ENCODE assay signal across 16 cellular contexts in the genomic region with DNA sequence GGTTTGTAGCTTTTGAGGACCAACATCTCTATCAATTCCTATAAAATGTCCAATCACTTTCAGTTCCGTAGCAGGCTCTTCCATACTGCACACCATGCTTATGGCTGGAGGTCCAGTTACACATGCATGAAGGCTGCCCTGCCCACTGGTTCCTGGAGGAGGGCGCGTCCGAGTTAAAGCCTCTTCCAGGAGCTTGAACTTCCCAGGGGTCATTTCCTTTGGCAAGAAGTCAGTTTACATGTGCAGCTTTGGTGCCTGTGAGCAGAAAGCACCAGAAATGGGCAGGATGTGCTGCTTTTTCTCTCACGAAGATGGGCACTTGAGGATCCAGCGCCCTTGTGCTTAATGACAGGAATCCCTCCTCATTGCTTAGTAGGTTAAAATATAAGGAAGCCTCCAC. TPM values are rescaled to one million over a fixed set of nuclear protein-coding genes. Genes with fewer than 3 reads are reported as not detected.
DNase-seq lines count a peak whose midpoint lies in the region; ATAC-seq and TF ChIP-seq lines count a peak whose summit lies in the region.
"Had no signal": no experiment of that assay in that cellular context is flagged by ENCODE, and none has a peak within 500 bp of the region (broad histone marks: within the 10 kb centered on the region; RNA-seq: fewer than 3 reads in every experiment).

No MANE protein-coding gene starts in this region.

- ATAC-seq in left lobe of liver (peak; percentile 52), sciatic nerve (peak; percentile 44)
- ATAC-seq: CD8-positive, alpha-beta T cell had no signal

- no peak overlapping the region for H3K4me3 ChIP-seq in choroid plexus epithelial cell (ENCODE audit: low read depth, low read length)

- no peak for TF ChIP-seq CTCF in choroid plexus epithelial cell (conservative IDR thresholded peaks at IDR 0.05; ENCODE audit: low read depth, low read length)

- intact Hi-C loops in sciatic nerve (cut with DNase I), result no loop called here

- peak; percentile 15 for DNase-seq in DMS53 (lab: John Stamatoyannopoulos, UW)
- DNase-seq in DMS53 treated with DMSO at 0.1 percent for 48 hours (lab: John Stamatoyannopoulos, UW; ENCODE audit: unreplicated experiment), result no peak
- peak; percentile 10 for DNase-seq in choroid plexus epithelial cell (ENCODE audit: low read depth)
- no peak for DNase-seq in left lobe of liver (ENCODE audit: low spot score)
- DNase-seq in sciatic nerve (ENCODE audit: low spot score), result no peak
- DNase-seq in DMS 273 (lab: John Stamatoyannopoulos, UW; ENCODE audit: unreplicated experiment), result no peak
- no peak for DNase-seq in occipital lobe (lab: John Stamatoyannopoulos, UW)
- no peak for DNase-seq in GM19238 (ENCODE audit: insufficient read length, low spot score)
- DNase-seq: CD8-positive, alpha-beta T cell; GF-D8; GOT3; Kasumi-1; NCI-H1105 treated with DMSO at 0.1 percent for 48 hours; NCI-H1694 treated with DMSO at 0.1 percent for 48 hours; NK-92 treated with Interleukin-12 subunit alpha and Interleukin-12 subunit beta, amount 100 ng/mL, for 24 hours; SIG-M5 had no signal

RNA-seq across cellular contexts. Expression of a gene that starts 17.6 kb away (rescaled TPM):
- total RNA-seq in left lobe of liver (140 TPM), sciatic nerve (21.7 TPM), occipital lobe (9.8 TPM)

RNA-seq across cellular contexts. Expression of a gene that starts 30.6 kb away (rescaled TPM):
- total RNA-seq in left lobe of liver, result 33.8 TPM
- 34.8 TPM for total RNA-seq in sciatic nerve
- 34.9 TPM for total RNA-seq in occipital lobe

Comparison
In these comparisons a context has a peak if more than half of its experiments do, and no peak if none do; other contexts are left out.
1. DNase-seq: peak in DMS53 (single experiment) and choroid plexus epithelial cell (single experiment); none in DMS53 treated with DMSO at 0.1 percent for 48 hours (single experiment), left lobe of liver (single experiment), sciatic nerve (single experiment), DMS 273 (single experiment), occipital lobe (single experiment) and GM19238 (single experiment).